In the genomic region with DNA sequence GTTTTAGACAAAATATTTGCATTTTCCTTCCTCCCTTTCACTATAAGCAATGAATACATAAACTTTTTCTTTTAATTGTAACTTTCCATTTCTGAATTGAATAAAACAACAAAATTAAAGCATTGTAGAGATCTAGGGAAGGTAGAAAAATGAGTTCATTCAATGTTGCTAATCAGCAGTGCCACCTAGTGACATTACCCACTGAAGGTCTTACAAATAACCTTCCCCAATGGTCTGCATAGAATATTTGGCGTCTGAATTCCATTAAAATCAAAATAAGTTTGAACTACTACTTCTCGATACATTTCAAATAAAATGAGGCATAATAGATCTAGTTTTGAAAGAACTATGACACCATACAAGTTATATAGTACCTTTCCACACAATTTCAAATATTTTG, we compare ENCODE assay signal across 8 cellular contexts. TPM values are rescaled to one million over a fixed set of nuclear protein-coding genes. Genes with fewer than 3 reads are reported as not detected.
DNase-seq lines count a peak whose midpoint lies in the region; ATAC-seq and TF ChIP-seq lines count a peak whose summit lies in the region.

No MANE protein-coding gene starts in this region.

- H3K27ac ChIP-seq in RWPE2 (ENCODE audit: poor library complexity, severe bottlenecking) (no peak overlapping the region), gastrocnemius medialis (no peak overlapping the region)

- DNase-seq in AG09309 (ENCODE audit: low read depth), result no peak
- DNase-seq in GM20000 (ENCODE audit: low spot score), result no peak
- DNase-seq in RWPE2 (ENCODE audit: low spot score), result no peak
- DNase-seq in glomerular visceral epithelial cell (ENCODE audit: extremely low spot score), result peak; percentile 21
- DNase-seq in activated CD4-positive, alpha-beta T cell treated with anti-CD3 and anti-CD28 coated beads for 48 hours, result no peak
- DNase-seq in gastrocnemius medialis, result no peak
- no peak for DNase-seq in activated CD8-positive, alpha-beta memory T cell treated with anti-CD3 and anti-CD28 coated beads, Interleukin-2, amount 50 U/mL, for 4 hours

- intact Hi-C loops in gastrocnemius medialis (cut with DNase I; ENCODE audit: low total_unique reads), result no loop called here

- in situ Hi-C loops in gastrocnemius medialis (cut with MboI; ENCODE audit: low sequenced_read_pairs in 4 of 4), result no loop called here

- H3K9me3 ChIP-seq in RWPE2 (ENCODE audit: severe bottlenecking), result no peaks in the 10 kb centered on the region
- H3K9me3 ChIP-seq in gastrocnemius medialis, result no peaks in the 10 kb centered on the region

- TF ChIP-seq CTCF in AG09309 (IDR thresholded peaks at IDR 0.05; ENCODE audit: control insufficient read depth, insufficient read depth, low read depth, low read length, missing control alignments), result peak; percentile 56
- TF ChIP-seq CTCF in GM20000 (IDR thresholded peaks at IDR 0.05; ENCODE audit: extremely low read depth, missing control alignments), result peak; percentile 28
- TF ChIP-seq CTCF in RWPE2 (IDR thresholded peaks at IDR 0.05; ENCODE audit: poor library complexity, severe bottlenecking), result peak; percentile 62
- TF ChIP-seq CTCF in gastrocnemius medialis (IDR thresholded peaks at IDR 0.05 in 4 of 5, conservative IDR thresholded peaks at IDR 0.05 in 1 of 5), result no peak

- ATAC-seq in RWPE2 (ENCODE audit: low read depth), result no peak
- ATAC-seq in GM19023 (IDR thresholded peaks at IDR 0.05; ENCODE audit: unreplicated experiment), result no peak
- no peak for ATAC-seq in gastrocnemius medialis

- H3K4me1 ChIP-seq in RWPE2 (ENCODE audit: insufficient read depth, poor library complexity, severe bottlenecking) (no peaks in the 10 kb centered on the region), gastrocnemius medialis (no peaks in the 10 kb centered on the region)

- H3K36me3 ChIP-seq in RWPE2 (ENCODE audit: low read depth), result peaks cover 57% of the 10 kb centered on the region
- peaks cover 3 to 94% of the 10 kb centered on the region in 2 donors for H3K36me3 ChIP-seq in gastrocnemius medialis

- H3K4me3 ChIP-seq in AG09309 (ENCODE audit: control insufficient read depth, low read depth, low read length) (no peak overlapping the region), RWPE2 (ENCODE audit: severe bottlenecking) (no peak overlapping the region), gastrocnemius medialis (no peak overlapping the region)

- no peak for TF ChIP-seq POLR2A in gastrocnemius medialis (IDR thresholded peaks at IDR 0.05)

- H3K27me3 ChIP-seq in RWPE2 (ENCODE audit: insufficient read depth, poor library complexity, severe bottlenecking) (no peaks in the 10 kb centered on the region), gastrocnemius medialis (no peaks in the 10 kb centered on the region)

RNA-seq across cellular contexts. Expression of gene FH, which starts 19.6 kb away (rescaled TPM):
- total RNA-seq in gastrocnemius medialis, result 100 to 1,000 TPM in 3 of 4 donors, 10 to 100 TPM in 1; 93.0 to 166 (median 112) TPM

RNA-seq across cellular contexts. Expression of gene KMO, which starts 32.3 kb away (rescaled TPM):
- total RNA-seq in gastrocnemius medialis, result under 1 TPM in 1 of 4 donors, not detected in 3; 0.16 TPM

Comparison
In these comparisons a context has a peak if more than half of its experiments do, and no peak if none do; other contexts are left out.
1. CTCF ChIP-seq: peak in AG09309 (single experiment), GM20000 (single experiment) and RWPE2 (single experiment); none in gastrocnemius medialis (0 of 5).